1 cellular context compared by ENCODE assay signal in genomic region chr16:24539850-24540484, GRCh38.
A peak's percentile ranks its signal among the peaks of the same experiment; 100 is the strongest.
TF ChIP-seq lines count a peak whose summit lies in the region.

No MANE protein-coding gene starts in this region.

TF ChIP-seq in HepG2, 621 proteins besides CTCF, POLR2A, EP300 and RAD21 (continued from another document):
- TF ChIP-seq CSRNP1 (CRISPR knock-in tag; IDR thresholded peaks at IDR 0.05) (no peak), FLYWCH1 (CRISPR knock-in tag; IDR thresholded peaks at IDR 0.05) (no peak), POGZ (CRISPR knock-in tag; IDR thresholded peaks at IDR 0.05) (no peak), ZNF557 (CRISPR knock-in tag; IDR thresholded peaks at IDR 0.05) (no peak), ZFP36 (IDR thresholded peaks at IDR 0.05; ENCODE audit: borderline replicate concordance, low read depth, low read length, partially characterized antibody) (no peak), ZNF569 (CRISPR knock-in tag; IDR thresholded peaks at IDR 0.05; ENCODE audit: borderline replicate concordance) (0 out of 2 replicates have a peak, but pooled peaks have one; percentile 44), NR2C2 (CRISPR knock-in tag; IDR thresholded peaks at IDR 0.05; ENCODE audit: borderline replicate concordance) (peak; percentile 10; the same call in 1 of the 2 replicates), LRRFIP1 (CRISPR knock-in tag; conservative IDR thresholded peaks at IDR 0.05) (no peak), HOXA9 (CRISPR knock-in tag; IDR thresholded peaks at IDR 0.05; ENCODE audit: borderline replicate concordance) (no peak; the same call in 1 of the 2 replicates), ZNF558 (CRISPR knock-in tag; IDR thresholded peaks at IDR 0.05; ENCODE audit: borderline replicate concordance) (peak; percentile 94; the same call in 1 of the 2 replicates), IRF1 (CRISPR knock-in tag; IDR thresholded peaks at IDR 0.05; ENCODE audit: low read depth) (peak; percentile 15; the same call in 1 of the 2 replicates), ZNF124 (CRISPR knock-in tag; IDR thresholded peaks at IDR 0.05) (no peak; the same call in 1 of the 2 replicates), ZNF713 (CRISPR knock-in tag; IDR thresholded peaks at IDR 0.05) (no peak), LCORL (IDR thresholded peaks at IDR 0.05) (0 out of 2 replicates have a peak, but pooled peaks have one; percentile 4), LCORL (CRISPR knock-in tag; IDR thresholded peaks at IDR 0.05) (no peak), TCF7 (IDR thresholded peaks at IDR 0.05; ENCODE audit: low read depth) (no peak), PHF5A (CRISPR knock-in tag; IDR thresholded peaks at IDR 0.05; ENCODE audit: low read depth, unreplicated experiment) (no peak), SPEN (CRISPR knock-in tag; IDR thresholded peaks at IDR 0.05; ENCODE audit: low read depth) (peak; percentile 73; the same call in 1 of the 2 replicates), CHD2 (IDR thresholded peaks at IDR 0.05; ENCODE audit: low read depth, low read length) (no peak), FOSL1 (CRISPR knock-in tag; IDR thresholded peaks at IDR 0.05; ENCODE audit: borderline replicate concordance) (no peak)
